In genomic region chr9:130294664-130295063, GRCh38 we compare ENCODE assay signal across 21 cellular contexts. TPM values are rescaled to one million over a fixed set of nuclear protein-coding genes. Genes with fewer than 3 reads are reported as not detected.
A peak's percentile ranks its signal among the peaks of the same experiment; 100 is the strongest.
DNase-seq lines count a peak whose midpoint lies in the region; ATAC-seq and TF ChIP-seq lines count a peak whose summit lies in the region.
"Had no signal": no experiment of that assay in that cellular context is flagged by ENCODE, and none has a peak within 500 bp of the region (broad histone marks: within the 10 kb centered on the region; RNA-seq: fewer than 3 reads in every experiment).

No MANE protein-coding gene starts in this region.

- H3K27ac ChIP-seq in psoas muscle, result no peak overlapping the region
- H3K27ac ChIP-seq: 22Rv1; A549; BLaER1 treated with 17β-estradiol and CSF1 and Interleukin-3, amounts not matched to agents 10 nM and 100 nM; C4-2B had no signal

- no peak for TF ChIP-seq CTCF in chondrocyte (IDR thresholded peaks at IDR 0.05)
- no peak for TF ChIP-seq CTCF in psoas muscle (IDR thresholded peaks at IDR 0.05)

- H3K27ac Mint-ChIP-seq in chondrocyte (ENCODE audit: unreplicated experiment), result no peak overlapping the region
- H3K27ac Mint-ChIP-seq: B cell; CD4-positive, alpha-beta T cell; CD8-positive, alpha-beta T cell had no signal

- no peaks in the 10 kb centered on the region for H3K9me3 ChIP-seq in psoas muscle
- H3K9me3 ChIP-seq: A549; BLaER1 treated with 17β-estradiol and CSF1 and Interleukin-3, amounts not matched to agents 10 nM and 100 nM; Caco-2 had no signal

- peaks cover 4% of the 10 kb centered on the region for H3K36me3 Mint-ChIP-seq in chondrocyte (ENCODE audit: low read depth)
- H3K36me3 Mint-ChIP-seq: CD8-positive, alpha-beta T cell had no signal

- DNase-seq in NCI-H146 (lab: John Stamatoyannopoulos, UW) (peak; percentile 9), NCI-H146 treated with DMSO at 0.1 percent for 48 hours (lab: John Stamatoyannopoulos, UW; ENCODE audit: unreplicated experiment) (no peak), chondrocyte (ENCODE audit: low spot score) (peak; percentile 42), posterior vena cava (ENCODE audit: low spot score) (peak; percentile 71), NCI-H1092 (lab: John Stamatoyannopoulos, UW) (no peak), psoas muscle (no peak)
- DNase-seq in activated CD4-positive, alpha-beta T cell treated with anti-CD3 and anti-CD28 coated beads for 1 hour, result no peak
- DNase-seq: AML-193; Caco-2; Calu3; CD4-positive, alpha-beta T cell; CD8-positive, alpha-beta T cell; DMS79 treated with DMSO at 0.1 percent for 48 hours; GF-D8 had no signal

- peaks cover 7% of the 10 kb centered on the region for H3K4me1 Mint-ChIP-seq in chondrocyte (ENCODE audit: low read depth)
- H3K4me1 Mint-ChIP-seq: B cell had no signal

- H3K4me3 ChIP-seq in psoas muscle, result no peak overlapping the region
- H3K4me3 ChIP-seq: A549; BLaER1 treated with 17β-estradiol and CSF1 and Interleukin-3, amounts not matched to agents 10 nM and 100 nM had no signal

- no peaks in the 10 kb centered on the region for H3K9me3 Mint-ChIP-seq in chondrocyte (ENCODE audit: low read depth)
- H3K9me3 Mint-ChIP-seq: CD4-positive, alpha-beta T cell; CD8-positive, alpha-beta T cell had no signal

- intact Hi-C loops in posterior vena cava (cut with DNase I), result no loop called here
- intact Hi-C loops in psoas muscle (cut with DNase I), result no loop called here

- no peak for ATAC-seq in psoas muscle
- ATAC-seq: A549; CD8-positive, alpha-beta T cell had no signal

- TF ChIP-seq EP300 in Ishikawa (IDR thresholded peaks at IDR 0.05; ENCODE audit: borderline replicate concordance), result no peak

- TF ChIP-seq RAD21 in Ishikawa (IDR thresholded peaks at IDR 0.05; ENCODE audit: low read depth), result no peak

- no peak overlapping the region for H3K4me3 Mint-ChIP-seq in chondrocyte (ENCODE audit: unreplicated experiment)
- H3K4me3 Mint-ChIP-seq: B cell; CD4-positive, alpha-beta T cell; CD8-positive, alpha-beta T cell had no signal

- WGBS in psoas muscle, 3 donors, result 75 to 87% (median 77%) methylated on average over 6 of the region's 6 CpGs

- peaks cover 61% of the 10 kb centered on the region for H3K27me3 Mint-ChIP-seq in chondrocyte (ENCODE audit: low read depth)

- peaks cover 0 to 19% (median 0%) of the 10 kb centered on the region in 3 donors for H3K27me3 ChIP-seq in psoas muscle (ENCODE audit: insufficient read depth in 3 of 3, low read length in 2 of 3)

- H3K4me1 ChIP-seq in psoas muscle, result no peaks in the 10 kb centered on the region
- H3K4me1 ChIP-seq: A549; BLaER1 treated with 17β-estradiol and CSF1 and Interleukin-3, amounts not matched to agents 10 nM and 100 nM; Caco-2 had no signal

- H3K36me3 ChIP-seq in psoas muscle (ENCODE audit: insufficient read depth in 1 of 2, low read depth in 1 of 2), result no peaks in the 10 kb centered on the region
- H3K36me3 ChIP-seq: BLaER1 treated with 17β-estradiol and CSF1 and Interleukin-3, amounts not matched to agents 10 nM and 100 nM had no signal

TF ChIP-seq in Ishikawa, 13 proteins besides CTCF, POLR2A, EP300 and RAD21:
- TF ChIP-seq CEBPB (IDR thresholded peaks at IDR 0.05), result no peak
- no peak for TF ChIP-seq FOXM1 (IDR thresholded peaks at IDR 0.05; ENCODE audit: borderline replicate concordance, low read depth)
- TF ChIP-seq EGR1 (IDR thresholded peaks at IDR 0.05), result no peak
- peak; percentile 34 for TF ChIP-seq REST (IDR thresholded peaks at IDR 0.05; ENCODE audit: low read depth)

RNA-seq across cellular contexts. Expression of gene HMCN2, which starts 29.1 kb away (rescaled TPM):
- total RNA-seq in chondrocyte (0.05 to 0.36 TPM (median 0.10 TPM) in 3 replicates), posterior vena cava (100 to 1,000 TPM in 1 of 2 donors, 10 to 100 TPM in 1; 98.8 to 224 TPM), psoas muscle (10 to 100 TPM in 1 of 4 donors, 1 to 10 TPM in 3; 3.6 to 13.2 (median 7.2) TPM)
- polyA plus RNA-seq in psoas muscle, result 1 to 10 TPM; 5.0 to 8.0 (median 6.3) TPM
- total RNA-seq: B cell; Calu3; CD4-positive, alpha-beta T cell; CD8-positive, alpha-beta T cell had no signal
- polyA plus RNA-seq: BJ had no signal

Comparison
In these comparisons a context has a peak if more than half of its experiments do, and no peak if none do; other contexts are left out.
1. DNase-seq: peak in NCI-H146 (single experiment), chondrocyte (single experiment) and posterior vena cava (single experiment); none in NCI-H146 treated with DMSO at 0.1 percent for 48 hours (single experiment), NCI-H1092 (single experiment), activated CD4-positive, alpha-beta T cell treated with anti-CD3 and anti-CD28 coated beads for 1 hour (single experiment) and psoas muscle (0 of 2).
2. RNA of gene HMCN2, which starts 29.1 kb away (total RNA-seq): 98.8 to 224 TPM in posterior vena cava; 3.6 to 13.2 TPM in psoas muscle and 0.05 to 0.36 TPM in chondrocyte; every median in the first group is over 4 times any median in the second.